ENCODE assay signal across 13 cellular contexts in genomic region chr19:43005841-43006240, GRCh38. TPM values are rescaled to one million over a fixed set of nuclear protein-coding genes. Genes with fewer than 3 reads are reported as not detected.
"Had no signal": no experiment of that assay in that cellular context is flagged by ENCODE, and none has a peak within 500 bp of the region (broad histone marks: within the 10 kb centered on the region; RNA-seq: fewer than 3 reads in every experiment).

No MANE protein-coding gene starts in this region.

RNA-seq across cellular contexts. Expression of gene PSG11, which starts 20.4 kb away (rescaled TPM):
- total RNA-seq: activated B cell treated with CpG ODN at 0.5 μM for 24 hours; activated CD4-positive, alpha-beta memory T cell treated with anti-CD3 and anti-CD28 coated beads for 36 hours; activated CD4-positive, alpha-beta memory T cell treated with anti-CD3 and anti-CD28 coated beads, Interleukin-2, amount 10 ng/mL, durations not matched to agents 7 days and 5 days; activated CD4-positive, alpha-beta T cell treated with anti-CD3 and anti-CD28 coated beads for 36 hours; activated CD4-positive, alpha-beta T cell treated with anti-CD3 and anti-CD28 coated beads, Interleukin-2, amount 10 ng/mL, durations not matched to agents 24 days and 14 days; activated CD4-positive, alpha-beta T cell treated with anti-CD3 and anti-CD28 coated beads, Interleukin-2, amount 10 ng/mL, durations not matched to agents 7 days and 5 days; activated CD8-positive, alpha-beta memory T cell treated with anti-CD3 and anti-CD28 coated beads for 36 hours; activated CD8-positive, alpha-beta memory T cell treated with anti-CD3 and anti-CD28 coated beads, Interleukin-2, amount 10 ng/mL, durations not matched to agents 7 days and 5 days; activated CD8-positive, alpha-beta T cell treated with anti-CD3 and anti-CD28 coated beads for 36 hours; activated CD8-positive, alpha-beta T cell treated with anti-CD3 and anti-CD28 coated beads, Interleukin-2, amount 10 ng/mL, durations not matched to agents 7 days and 5 days; T-cell; T-helper 1 cell treated with Interleukin-12 subunit alpha and Interleukin-12 subunit beta and Interleukin-4 antibody, amounts not matched to agents 30 ng/mL and 1 ng/mL, for 36 hours; T-helper 2 cell treated with Interferon-gamma antibody and Interleukin-4, amounts not matched to agents 100 ng/mL and 5 ng/mL, for 36 hours had no signal
